1 cellular context compared by ENCODE assay signal in the genomic region with DNA sequence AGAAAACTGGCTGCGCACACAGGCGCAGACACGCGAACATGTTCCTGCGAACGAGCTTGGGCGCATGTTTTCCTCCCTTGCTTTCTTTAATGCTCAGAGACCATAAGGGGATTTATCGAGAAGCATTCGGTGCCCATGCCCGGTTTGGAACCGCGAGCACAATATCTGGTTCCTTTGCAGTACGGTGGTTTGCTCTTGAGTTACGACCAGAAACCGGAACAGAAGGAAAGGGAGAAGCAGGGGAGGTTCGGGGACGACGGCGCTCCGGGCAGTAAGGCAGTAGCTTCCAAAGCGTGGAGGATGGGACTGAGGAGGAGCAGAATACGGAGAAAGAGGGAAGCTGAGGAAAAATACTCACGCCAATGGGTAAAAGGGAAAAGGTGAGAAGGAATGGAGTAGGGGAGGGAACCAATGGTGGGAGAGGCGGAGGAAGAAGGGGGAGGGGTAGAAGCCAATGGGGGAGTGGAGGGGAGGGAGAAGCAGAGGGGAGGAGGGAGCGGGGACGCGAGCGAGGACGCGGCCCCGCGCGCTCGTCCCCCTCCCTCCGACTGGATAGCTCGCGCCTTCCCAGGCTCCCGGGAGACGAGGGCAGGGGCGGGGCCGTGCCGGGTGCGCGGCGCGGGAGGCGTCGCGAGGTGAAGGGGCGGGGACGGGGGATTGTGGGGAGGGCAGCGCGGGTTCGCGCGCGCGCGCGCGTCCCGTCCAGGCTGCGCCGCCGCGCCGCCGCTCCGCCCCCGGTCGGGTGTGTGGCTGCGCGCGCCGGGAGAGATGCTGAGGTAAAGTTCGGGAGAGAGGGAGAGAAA.
A peak's percentile ranks its signal among the peaks of the same experiment; 100 is the strongest.
TF ChIP-seq lines count a peak whose summit lies in the region.

No MANE protein-coding gene starts in this region.

TF ChIP-seq in GM12878, 131 proteins besides CTCF, POLR2A, EP300 and RAD21 (continued from another document and continues in another):
- TF ChIP-seq, protein P1, sequence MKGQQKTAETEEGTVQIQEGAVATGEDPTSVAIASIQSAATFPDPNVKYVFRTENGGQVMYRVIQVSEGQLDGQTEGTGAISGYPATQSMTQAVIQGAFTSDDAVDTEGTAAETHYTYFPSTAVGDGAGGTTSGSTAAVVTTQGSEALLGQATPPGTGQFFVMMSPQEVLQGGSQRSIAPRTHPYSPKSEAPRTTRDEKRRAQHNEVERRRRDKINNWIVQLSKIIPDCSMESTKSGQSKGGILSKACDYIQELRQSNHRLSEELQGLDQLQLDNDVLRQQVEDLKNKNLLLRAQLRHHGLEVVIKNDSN (IDR thresholded peaks at IDR 0.05; ENCODE audit: borderline replicate concordance, extremely low read length, insufficient read depth, low read depth, low read length) = no peak
- TF ChIP-seq TCF12 (IDR thresholded peaks at IDR 0.05; ENCODE audit: low read depth, low read length) (no peak), FOS (IDR thresholded peaks at IDR 0.05; ENCODE audit: borderline replicate concordance, extremely low read depth, insufficient read length) (no peak), ZNF687 (IDR thresholded peaks at IDR 0.05) (no peak), CBX5 (IDR thresholded peaks at IDR 0.05; ENCODE audit: low read depth) (no peak), REST (IDR thresholded peaks at IDR 0.05; ENCODE audit: low read depth, low read length) (no peak), HCFC1 (IDR thresholded peaks at IDR 0.05; ENCODE audit: low read length) (no peak), BRCA1 (IDR thresholded peaks at IDR 0.05; ENCODE audit: low read depth, low read length) (no peak), MYB (IDR thresholded peaks at IDR 0.05; ENCODE audit: borderline replicate concordance, low read depth, low read length) (no peak), RBBP5 (conservative IDR thresholded peaks at IDR 0.05) (no peak), CBX3 (IDR thresholded peaks at IDR 0.05; ENCODE audit: borderline replicate concordance, low read depth) (no peak), ZBTB33 (IDR thresholded peaks at IDR 0.05) (no peak), RELB (IDR thresholded peaks at IDR 0.05; ENCODE audit: low read depth) (peak; percentile 87), POLR2AphosphoS2 (IDR thresholded peaks at IDR 0.05; ENCODE audit: low read depth, low read length) (0 out of 2 replicates have a peak, but pooled peaks have one; percentile 28), ESRRA (IDR thresholded peaks at IDR 0.05; ENCODE audit: low read length) (no peak), ZBTB11 (CRISPR knock-in tag; IDR thresholded peaks at IDR 0.05) (no peak), LARP7 (IDR thresholded peaks at IDR 0.05) (no peak)
- TF ChIP-seq, protein P2, sequence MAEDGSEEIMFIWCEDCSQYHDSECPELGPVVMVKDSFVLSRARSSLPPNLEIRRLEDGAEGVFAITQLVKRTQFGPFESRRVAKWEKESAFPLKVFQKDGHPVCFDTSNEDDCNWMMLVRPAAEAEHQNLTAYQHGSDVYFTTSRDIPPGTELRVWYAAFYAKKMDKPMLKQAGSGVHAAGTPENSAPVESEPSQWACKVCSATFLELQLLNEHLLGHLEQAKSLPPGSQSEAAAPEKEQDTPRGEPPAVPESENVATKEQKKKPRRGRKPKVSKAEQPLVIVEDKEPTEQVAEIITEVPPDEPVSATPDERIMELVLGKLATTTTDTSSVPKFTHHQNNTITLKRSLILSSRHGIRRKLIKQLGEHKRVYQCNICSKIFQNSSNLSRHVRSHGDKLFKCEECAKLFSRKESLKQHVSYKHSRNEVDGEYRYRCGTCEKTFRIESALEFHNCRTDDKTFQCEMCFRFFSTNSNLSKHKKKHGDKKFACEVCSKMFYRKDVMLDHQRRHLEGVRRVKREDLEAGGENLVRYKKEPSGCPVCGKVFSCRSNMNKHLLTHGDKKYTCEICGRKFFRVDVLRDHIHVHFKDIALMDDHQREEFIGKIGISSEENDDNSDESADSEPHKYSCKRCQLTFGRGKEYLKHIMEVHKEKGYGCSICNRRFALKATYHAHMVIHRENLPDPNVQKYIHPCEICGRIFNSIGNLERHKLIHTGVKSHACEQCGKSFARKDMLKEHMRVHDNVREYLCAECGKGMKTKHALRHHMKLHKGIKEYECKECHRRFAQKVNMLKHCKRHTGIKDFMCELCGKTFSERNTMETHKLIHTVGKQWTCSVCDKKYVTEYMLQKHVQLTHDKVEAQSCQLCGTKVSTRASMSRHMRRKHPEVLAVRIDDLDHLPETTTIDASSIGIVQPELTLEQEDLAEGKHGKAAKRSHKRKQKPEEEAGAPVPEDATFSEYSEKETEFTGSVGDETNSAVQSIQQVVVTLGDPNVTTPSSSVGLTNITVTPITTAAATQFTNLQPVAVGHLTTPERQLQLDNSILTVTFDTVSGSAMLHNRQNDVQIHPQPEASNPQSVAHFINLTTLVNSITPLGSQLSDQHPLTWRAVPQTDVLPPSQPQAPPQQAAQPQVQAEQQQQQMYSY (CRISPR knock-in tag; IDR thresholded peaks at IDR 0.05) = no peak
- TF ChIP-seq, protein P3, sequence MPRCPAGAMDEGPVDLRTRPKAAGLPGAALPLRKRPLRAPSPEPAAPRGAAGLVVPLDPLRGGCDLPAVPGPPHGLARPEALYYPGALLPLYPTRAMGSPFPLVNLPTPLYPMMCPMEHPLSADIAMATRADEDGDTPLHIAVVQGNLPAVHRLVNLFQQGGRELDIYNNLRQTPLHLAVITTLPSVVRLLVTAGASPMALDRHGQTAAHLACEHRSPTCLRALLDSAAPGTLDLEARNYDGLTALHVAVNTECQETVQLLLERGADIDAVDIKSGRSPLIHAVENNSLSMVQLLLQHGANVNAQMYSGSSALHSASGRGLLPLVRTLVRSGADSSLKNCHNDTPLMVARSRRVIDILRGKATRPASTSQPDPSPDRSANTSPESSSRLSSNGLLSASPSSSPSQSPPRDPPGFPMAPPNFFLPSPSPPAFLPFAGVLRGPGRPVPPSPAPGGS (IDR thresholded peaks at IDR 0.05; ENCODE audit: borderline replicate concordance, insufficient read depth, low read depth, low read length, poor library complexity, severe bottlenecking) = no peak
- TF ChIP-seq, protein P4, sequence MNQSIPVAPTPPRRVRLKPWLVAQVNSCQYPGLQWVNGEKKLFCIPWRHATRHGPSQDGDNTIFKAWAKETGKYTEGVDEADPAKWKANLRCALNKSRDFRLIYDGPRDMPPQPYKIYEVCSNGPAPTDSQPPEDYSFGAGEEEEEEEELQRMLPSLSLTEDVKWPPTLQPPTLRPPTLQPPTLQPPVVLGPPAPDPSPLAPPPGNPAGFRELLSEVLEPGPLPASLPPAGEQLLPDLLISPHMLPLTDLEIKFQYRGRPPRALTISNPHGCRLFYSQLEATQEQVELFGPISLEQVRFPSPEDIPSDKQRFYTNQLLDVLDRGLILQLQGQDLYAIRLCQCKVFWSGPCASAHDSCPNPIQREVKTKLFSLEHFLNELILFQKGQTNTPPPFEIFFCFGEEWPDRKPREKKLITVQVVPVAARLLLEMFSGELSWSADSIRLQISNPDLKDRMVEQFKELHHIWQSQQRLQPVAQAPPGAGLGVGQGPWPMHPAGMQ (IDR thresholded peaks at IDR 0.05; ENCODE audit: borderline replicate concordance) = peak; percentile 56
